ENCODE assay signal across 15 cellular contexts in genomic region chr11:65814131-65814959, GRCh38. TPM values are rescaled to one million over a fixed set of nuclear protein-coding genes. Genes with fewer than 3 reads are reported as not detected.
DNase-seq lines count a peak whose midpoint lies in the region; ATAC-seq and TF ChIP-seq lines count a peak whose summit lies in the region.
"Had no signal": no experiment of that assay in that cellular context is flagged by ENCODE, and none has a peak within 500 bp of the region (broad histone marks: within the 10 kb centered on the region; RNA-seq: fewer than 3 reads in every experiment).

No MANE protein-coding gene starts in this region.

- H3K9me3 ChIP-seq in right atrium auricular region = no peaks in the 10 kb centered on the region
- H3K9me3 ChIP-seq in left ventricle myocardium inferior (replicated peaks) = no peaks in the 10 kb centered on the region

- H3K4me3 Mint-ChIP-seq in activated naive CD8-positive, alpha-beta T cell treated with anti-CD3 and anti-CD28 coated beads for 36 hours = no peak overlapping the region
- H3K4me3 Mint-ChIP-seq: nephron progenitor cell had no signal

- H3K27ac ChIP-seq in right atrium auricular region (peak overlapping the region in 1 of 2 donors; percentile 6), left ventricle myocardium inferior (replicated peaks) (no peak overlapping the region)

- ATAC-seq in GM19463 (IDR thresholded peaks at IDR 0.05; ENCODE audit: unreplicated experiment) (no peak), HG03025 (IDR thresholded peaks at IDR 0.05; ENCODE audit: low FRiP score, unreplicated experiment) (no peak)

- 48 to 56% methylated on average over 18 of the region's 18 CpGs for WGBS in lower leg skin, 2 donors

- no peaks in the 10 kb centered on the region for H3K27me3 ChIP-seq in right atrium auricular region
- no peaks in the 10 kb centered on the region for H3K27me3 ChIP-seq in left ventricle myocardium inferior (ENCODE audit: low read depth)

- DNase-seq in right atrium auricular region (ENCODE audit: low spot score) = peak; percentile 75
- no peak for DNase-seq in left ventricle myocardium inferior
- peak; percentile 35 to 56 for DNase-seq in cardiac fibroblast (ENCODE audit: low read depth in 2 of 2)
- peak; percentile 43 to 87 for DNase-seq in lung microvascular endothelial cell (ENCODE audit: low read depth in 2 of 2)
- DNase-seq in activated naive CD8-positive, alpha-beta T cell treated with anti-CD3 and anti-CD28 coated beads for 36 hours = no peak
- DNase-seq in lower leg skin (ENCODE audit: low spot score in 2 of 2) = no peak
- DNase-seq: activated CD4-positive, alpha-beta T cell treated with anti-CD3 and anti-CD28 coated beads, Interleukin-2, amount 50 U/mL, for 48 hours; activated effector memory CD4-positive, alpha-beta T cell treated with Interleukin-2 at 50 U/mL for 16 hours; caudate nucleus; NCI-H1417 treated with DMSO at 0.1 percent for 48 hours; nephron progenitor cell; stimulated activated CD4-positive, alpha-beta T cell treated with anti-CD3 and anti-CD28 coated beads, Interleukin-12 subunit alpha, Interleukin-12 subunit beta, amount 100 ng/mL, for 4 hours; T-helper 2 cell had no signal

- H3K4me3 ChIP-seq in right atrium auricular region (no peak overlapping the region), left ventricle myocardium inferior (no peak overlapping the region), cardiac fibroblast (replicated peaks in 1 of 2; ENCODE audit: low read depth in 2 of 2, low read length in 2 of 2) (no peak overlapping the region), lower leg skin (ENCODE audit: low read depth, poor library complexity, severe bottlenecking) (no peak overlapping the region)

- TF ChIP-seq CTCF in right atrium auricular region (IDR thresholded peaks at IDR 0.05) (no peak), left ventricle myocardium inferior (IDR thresholded peaks at IDR 0.05; ENCODE audit: borderline replicate concordance) (no peak), cardiac fibroblast (IDR thresholded peaks at IDR 0.05; ENCODE audit: low read depth, low read length) (no peak), lower leg skin (IDR thresholded peaks at IDR 0.05) (no peak)

- intact Hi-C loops in left ventricle myocardium inferior (cut with micrococcal nuclease) = loop anchor here (10.0 kb wide), 1 partner anchor 90 kb away; the partner anchor contains the start of gene RNASEH2C
- intact Hi-C loops in lower leg skin (cut with DNase I; ENCODE audit: low total_unique reads) = no loop called here

- peaks cover 0 to 8% of the 10 kb centered on the region in 2 donors for H3K4me1 ChIP-seq in right atrium auricular region
- peaks cover 12% of the 10 kb centered on the region for H3K4me1 ChIP-seq in left ventricle myocardium inferior

- no peaks in the 10 kb centered on the region for H3K27me3 Mint-ChIP-seq in activated naive CD8-positive, alpha-beta T cell treated with anti-CD3 and anti-CD28 coated beads for 36 hours

- H3K36me3 ChIP-seq in right atrium auricular region = no peaks in the 10 kb centered on the region
- H3K36me3 ChIP-seq in left ventricle myocardium inferior = no peaks in the 10 kb centered on the region

- H3K27ac Mint-ChIP-seq in activated naive CD8-positive, alpha-beta T cell treated with anti-CD3 and anti-CD28 coated beads for 36 hours = no peak overlapping the region

- H3K9me3 Mint-ChIP-seq in activated naive CD8-positive, alpha-beta T cell treated with anti-CD3 and anti-CD28 coated beads for 36 hours = no peaks in the 10 kb centered on the region
- H3K9me3 Mint-ChIP-seq: nephron progenitor cell had no signal

- H3K36me3 Mint-ChIP-seq in activated naive CD8-positive, alpha-beta T cell treated with anti-CD3 and anti-CD28 coated beads for 36 hours = no peaks in the 10 kb centered on the region

- peaks cover 22% of the 10 kb centered on the region for H3K4me1 Mint-ChIP-seq in activated naive CD8-positive, alpha-beta T cell treated with anti-CD3 and anti-CD28 coated beads for 36 hours

- no peak for TF ChIP-seq POLR2A in lower leg skin (IDR thresholded peaks at IDR 0.05)

RNA-seq across cellular contexts. Expression of gene SNX32, which starts 19.4 kb away (rescaled TPM):
- total RNA-seq in right atrium auricular region (under 1 TPM; 0.20 to 0.37 TPM), left ventricle myocardium inferior (not detected), lung microvascular endothelial cell (under 0.01 and 0.44 TPM in 2 replicates), lower leg skin (under 1 TPM; 0.21 to 0.99 (median 0.67) TPM)
- 1 to 10 TPM; 2.4 to 3.3 TPM for total RNA-seq in activated naive CD8-positive, alpha-beta T cell treated with anti-CD3 and anti-CD28 coated beads for 36 hours

RNA-seq across cellular contexts. Expression of gene OVOL1, which starts 27.5 kb away (rescaled TPM):
- not detected for total RNA-seq in right atrium auricular region
- total RNA-seq in left ventricle myocardium inferior = not detected
- not detected in 2 replicates for total RNA-seq in lung microvascular endothelial cell
- total RNA-seq in activated naive CD8-positive, alpha-beta T cell treated with anti-CD3 and anti-CD28 coated beads for 36 hours = under 1 TPM; 0.42 to 0.45 TPM
- 100 to 1,000 TPM in 2 of 4 donors, 10 to 100 TPM in 2; 74.8 to 159 (median 105) TPM for total RNA-seq in lower leg skin

RNA-seq across cellular contexts. Expression of gene AP5B1, which starts 33.6 kb away (rescaled TPM):
- total RNA-seq in right atrium auricular region (10 to 100 TPM in 1 of 2 donors, 1 to 10 TPM in 1; 9.5 to 14.3 TPM), left ventricle myocardium inferior (5.4 TPM), lung microvascular endothelial cell (5.2 and 8.3 TPM in 2 replicates), lower leg skin (10 to 100 TPM; 32.2 to 44.3 (median 39.7) TPM)
- 10 to 100 TPM; 20.4 to 20.6 TPM for total RNA-seq in activated naive CD8-positive, alpha-beta T cell treated with anti-CD3 and anti-CD28 coated beads for 36 hours

RNA-seq across cellular contexts. Expression of gene CFL1, which starts 43.6 kb away (rescaled TPM):
- total RNA-seq in right atrium auricular region (100 to 1,000 TPM; 365 to 493 TPM), left ventricle myocardium inferior (299 TPM), lung microvascular endothelial cell (687 and 848 TPM in 2 replicates), lower leg skin (100 to 1,000 TPM; 417 to 706 (median 504) TPM)
- 1,000 to 10,000 TPM; 1,050 to 1,075 TPM for total RNA-seq in activated naive CD8-positive, alpha-beta T cell treated with anti-CD3 and anti-CD28 coated beads for 36 hours

RNA-seq across cellular contexts. Expression of gene MUS81, which starts 45.9 kb away (rescaled TPM):
- 10 to 100 TPM; 23.4 to 26.3 TPM for total RNA-seq in right atrium auricular region
- total RNA-seq in left ventricle myocardium inferior = 31.5 TPM
- 27.7 and 36.3 TPM in 2 replicates for total RNA-seq in lung microvascular endothelial cell
- total RNA-seq in activated naive CD8-positive, alpha-beta T cell treated with anti-CD3 and anti-CD28 coated beads for 36 hours = 10 to 100 TPM; 64.0 to 67.4 TPM
- 10 to 100 TPM; 29.3 to 38.1 (median 37.1) TPM for total RNA-seq in lower leg skin

Comparison
In these comparisons a context has a peak if more than half of its experiments do, and no peak if none do; other contexts are left out.
1. DNase-seq: peak in right atrium auricular region (single experiment), cardiac fibroblast (2 of 2) and lung microvascular endothelial cell (2 of 2); none in left ventricle myocardium inferior (single experiment), activated naive CD8-positive, alpha-beta T cell treated with anti-CD3 and anti-CD28 coated beads for 36 hours (single experiment) and lower leg skin (0 of 2).
2. RNA of gene OVOL1, which starts 27.5 kb away (total RNA-seq): 74.8 to 159 TPM in lower leg skin; 0.42 to 0.45 TPM in activated naive CD8-positive, alpha-beta T cell treated with anti-CD3 and anti-CD28 coated beads for 36 hours, not detected in right atrium auricular region, not detected in left ventricle myocardium inferior (single experiment) and not detected in lung microvascular endothelial cell; every median in the first group is over 10 times any median in the second.